In the genomic region with DNA sequence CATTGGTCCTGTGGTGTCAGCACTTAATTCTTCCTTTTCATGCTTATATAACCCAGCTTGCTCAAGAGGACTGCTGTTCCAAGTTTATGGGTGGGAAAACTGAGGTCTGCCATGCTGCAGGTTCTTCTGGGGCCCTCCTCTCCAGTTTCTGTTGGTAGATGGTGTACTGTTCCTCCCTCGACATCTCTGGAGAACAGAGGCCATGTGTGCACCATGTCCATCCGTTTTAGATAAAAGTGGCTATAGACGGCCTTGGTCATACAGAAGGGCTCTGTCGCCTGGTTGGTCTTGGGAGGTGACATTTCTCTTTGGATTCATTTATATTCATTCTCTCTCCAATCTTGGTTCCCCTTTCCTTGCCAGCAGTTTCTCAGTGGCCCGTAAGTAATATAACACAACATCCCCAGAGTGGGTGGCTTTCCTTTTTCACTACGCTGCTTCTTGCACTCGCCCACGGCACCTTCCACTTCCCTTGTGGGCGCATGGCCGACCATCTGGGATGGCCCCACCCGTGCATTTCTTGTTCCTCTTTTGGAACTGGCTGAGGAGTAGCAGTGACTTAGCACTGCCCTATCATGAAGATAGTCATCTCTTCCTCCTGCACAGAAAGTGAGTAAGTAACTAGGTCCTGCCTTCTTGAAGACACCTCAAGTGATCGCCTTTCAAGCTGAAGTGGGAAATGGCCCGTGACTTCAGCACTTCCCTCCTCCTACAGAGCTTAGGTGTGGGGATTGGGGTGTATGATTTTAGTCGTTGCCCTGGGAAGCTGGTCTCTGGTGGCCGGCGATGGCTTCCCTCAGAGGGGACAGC, we compare ENCODE assay signal across 9 cellular contexts.
DNase-seq lines count a peak whose midpoint lies in the region; ATAC-seq, FAIRE-seq and TF ChIP-seq lines count a peak whose summit lies in the region.
"Had no signal": no experiment of that assay in that cellular context is flagged by ENCODE, and none has a peak within 500 bp of the region (broad histone marks: within the 10 kb centered on the region; RNA-seq: fewer than 3 reads in every experiment).

No MANE protein-coding gene starts in this region.

- peaks cover 31% of the 10 kb centered on the region for H3K36me3 Mint-ChIP-seq in endothelial cell (ENCODE audit: low read depth, unreplicated experiment)

- peaks cover 13% of the 10 kb centered on the region for H3K4me1 ChIP-seq in psoas muscle

- TF ChIP-seq CTCF in endothelial cell (IDR thresholded peaks at IDR 0.05; ENCODE audit: unreplicated experiment) (no peak), psoas muscle (IDR thresholded peaks at IDR 0.05) (no peak)

- H3K4me3 Mint-ChIP-seq in endothelial cell (ENCODE audit: unreplicated experiment) = peak overlapping the region; percentile 70

- ATAC-seq in GM18499 (IDR thresholded peaks at IDR 0.05; ENCODE audit: insufficient read depth, unreplicated experiment) = peak; percentile 82
- ATAC-seq in GM21526 (IDR thresholded peaks at IDR 0.05; ENCODE audit: low FRiP score, unreplicated experiment) = peak; percentile 87
- ATAC-seq in psoas muscle = peak in 3 of 4 donors; percentile 35 to 41 (median 37)

- no peak overlapping the region for H3K4me3 ChIP-seq in psoas muscle

- no peak for TF ChIP-seq POLR2A in H54 (IDR thresholded peaks at IDR 0.05; ENCODE audit: low read depth, low read length)

- H3K4me1 Mint-ChIP-seq in endothelial cell (ENCODE audit: unreplicated experiment) = peaks cover 2% of the 10 kb centered on the region

- H3K9me3 ChIP-seq in psoas muscle = no peaks in the 10 kb centered on the region

- H3K27me3 ChIP-seq in psoas muscle (ENCODE audit: insufficient read depth in 3 of 3, low read length in 2 of 3) = no peaks in the 10 kb centered on the region

- peaks cover 0 to 28% of the 10 kb centered on the region in 2 donors for H3K36me3 ChIP-seq in psoas muscle (ENCODE audit: insufficient read depth in 1 of 2, low read depth in 1 of 2)

- 83 to 89% (median 88%) methylated on average over 16 of the region's 16 CpGs for WGBS in psoas muscle, 3 donors

- DNase-seq in KG1 (lab: John Stamatoyannopoulos, UW) = peak; percentile 74
- no peak for DNase-seq in endothelial cell (ENCODE audit: low spot score)
- peak; percentile 37 to 64 for DNase-seq in psoas muscle
- no peak for DNase-seq in islet precursor cell
- DNase-seq in H54 (ENCODE audit: insufficient read length, low spot score) = no peak
- no peak for DNase-seq in activated CD4-positive, alpha-beta T cell treated with anti-CD3 and anti-CD28 coated beads, Interleukin-2, amount 50 U/mL, for 1 hour

- no peaks in the 10 kb centered on the region for H3K9me3 Mint-ChIP-seq in endothelial cell (ENCODE audit: unreplicated experiment)

- peaks cover 5% of the 10 kb centered on the region for H3K27me3 Mint-ChIP-seq in endothelial cell (ENCODE audit: unreplicated experiment)

- no peak overlapping the region for H3K27ac Mint-ChIP-seq in endothelial cell (ENCODE audit: unreplicated experiment)

- no peak overlapping the region for H3K27ac ChIP-seq in psoas muscle

- no peak for FAIRE-seq in H54 (lab: Jason Lieb, UNC)
- FAIRE-seq: endometrium had no signal

- intact Hi-C loops in psoas muscle (cut with DNase I) = no loop called here

Comparison
In these comparisons a context has a peak if more than half of its experiments do, and no peak if none do; other contexts are left out.
1. ATAC-seq: peak in every context shown above with its lines; median percentile 87 in GM21526; 82 in GM18499; 37 in psoas muscle.
2. DNase-seq: peak in KG1 (single experiment) and psoas muscle (2 of 2); none in endothelial cell (single experiment), islet precursor cell (single experiment), H54 (single experiment) and activated CD4-positive, alpha-beta T cell treated with anti-CD3 and anti-CD28 coated beads, Interleukin-2, amount 50 U/mL, for 1 hour (single experiment).